Comparison of ENCODE assay signal across 15 cellular contexts in the genomic region with DNA sequence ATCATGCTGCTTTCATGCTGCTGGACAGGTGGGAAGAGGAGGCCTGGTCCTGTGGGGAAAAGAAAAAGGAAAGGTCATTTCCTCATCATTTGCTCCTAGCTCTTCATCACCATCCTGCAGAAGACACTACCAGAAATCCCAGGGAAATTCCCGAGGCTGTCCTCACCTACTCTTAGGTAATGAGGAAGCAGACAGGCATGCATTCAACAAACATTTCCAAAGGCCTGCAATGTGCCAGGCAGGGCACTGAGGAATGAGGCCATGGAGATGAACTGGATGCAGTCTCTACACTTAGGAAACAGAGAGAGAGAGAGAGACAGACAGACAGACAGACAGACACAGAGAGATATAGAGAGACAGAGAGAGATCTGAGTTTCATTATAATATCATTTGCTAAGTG.
DNase-seq lines count a peak whose midpoint lies in the region; FAIRE-seq and TF ChIP-seq lines count a peak whose summit lies in the region.
"Had no signal": no experiment of that assay in that cellular context is flagged by ENCODE, and none has a peak within 500 bp of the region (broad histone marks: within the 10 kb centered on the region; RNA-seq: fewer than 3 reads in every experiment).

No MANE protein-coding gene starts in this region.

- H3K36me3 ChIP-seq in CD4-positive, alpha-beta memory T cell (ENCODE audit: insufficient read depth, low read length): peaks cover 8% of the 10 kb centered on the region
- peaks cover 1% of the 10 kb centered on the region for H3K36me3 ChIP-seq in bronchial epithelial cell (ENCODE audit: control insufficient read depth, insufficient read depth, low read length)
- peaks cover 0 to 11% (median 0%) of the 10 kb centered on the region in 4 donors for H3K36me3 ChIP-seq in sigmoid colon

- H3K4me1 Mint-ChIP-seq in CD4-positive, alpha-beta memory T cell: peaks cover 32 to 57% (median 39%) of the 10 kb centered on the region in 4 donors
- H3K4me1 Mint-ChIP-seq: B cell had no signal

- CTCF ChIA-PET in CD4-positive, alpha-beta memory T cell (lab: Charles Lee; ENCODE audit: partially characterized antibody): interaction anchor here (1.7 kb wide), 1 partner anchor 247 kb away, joined by 10 read pairs; no protein-coding TSS in a partner anchor

- 24 to 75% methylated on average over 1 of the region's 1 CpG for WGBS in sigmoid colon, 2 donors

- H3K9me3 Mint-ChIP-seq in CD4-positive, alpha-beta memory T cell: no peaks in the 10 kb centered on the region

- H3K27me3 ChIP-seq in CD4-positive, alpha-beta memory T cell (ENCODE audit: insufficient read depth, low read length): no peaks in the 10 kb centered on the region
- H3K27me3 ChIP-seq in bronchial epithelial cell (ENCODE audit: control insufficient read depth, insufficient read depth, low read length): no peaks in the 10 kb centered on the region
- H3K27me3 ChIP-seq in sigmoid colon: no peaks in the 10 kb centered on the region
- H3K27me3 ChIP-seq: SJSA1 had no signal

- no peaks in the 10 kb centered on the region for H3K27me3 Mint-ChIP-seq in CD4-positive, alpha-beta memory T cell
- H3K27me3 Mint-ChIP-seq: B cell had no signal

- TF ChIP-seq POLR2A in sigmoid colon (IDR thresholded peaks at IDR 0.05): no peak

- intact Hi-C loops in CD4-positive, alpha-beta memory T cell (cut with micrococcal nuclease): no loop called here
- intact Hi-C loops in sigmoid colon (cut with DNase I): no loop called here

- no peak for FAIRE-seq in bronchial epithelial cell (lab: Jason Lieb, UNC)
- FAIRE-seq: GM12878 had no signal

- no peak for TF ChIP-seq EP300 in sigmoid colon (IDR thresholded peaks at IDR 0.05)

- POLR2A ChIA-PET in CD4-positive, alpha-beta memory T cell (lab: Charles Lee; ENCODE audit: partially characterized antibody): no interaction called here

- peak overlapping the region in 5 of 7 donors; percentile 1 to 76 (median 35) for H3K27ac Mint-ChIP-seq in CD4-positive, alpha-beta memory T cell
- H3K27ac Mint-ChIP-seq: B cell had no signal

- TF ChIP-seq CTCF in bronchial epithelial cell (IDR thresholded peaks at IDR 0.05; ENCODE audit: insufficient read depth, low read length, severe bottlenecking): no peak
- TF ChIP-seq CTCF in sigmoid colon (IDR thresholded peaks at IDR 0.05): no peak

- H3K36me3 Mint-ChIP-seq in CD4-positive, alpha-beta memory T cell: peaks cover 33 to 34% of the 10 kb centered on the region in 2 donors

- no peak for DNase-seq in CD4-positive, alpha-beta memory T cell
- DNase-seq in EH (ENCODE audit: low read depth): peak; percentile 32
- peak; percentile 86 for DNase-seq in bronchial epithelial cell (ENCODE audit: low read depth)
- DNase-seq in kidney glomerular epithelial cell (lab: John Stamatoyannopoulos, UW): peak; percentile 41
- no peak for DNase-seq in sigmoid colon
- no peak for DNase-seq in NCI-H1092 (lab: John Stamatoyannopoulos, UW)
- DNase-seq in hypothalamus (lab: John Stamatoyannopoulos, UW): no peak
- DNase-seq: ACHN, MV-4-11, NCI-H1436, NCI-H2081, NCI-H524 had no signal

- no peak overlapping the region for H3K4me3 Mint-ChIP-seq in CD4-positive, alpha-beta memory T cell
- H3K4me3 Mint-ChIP-seq: B cell had no signal

- H3K9me3 ChIP-seq in CD4-positive, alpha-beta memory T cell (ENCODE audit: control insufficient read depth in 1 of 2, low read length in 2 of 2): no peaks in the 10 kb centered on the region
- H3K9me3 ChIP-seq in sigmoid colon: no peaks in the 10 kb centered on the region
- H3K9me3 ChIP-seq: SJSA1 had no signal

- H3K4me3 ChIP-seq in CD4-positive, alpha-beta memory T cell (ENCODE audit: low read length in 2 of 2): no peak overlapping the region
- H3K4me3 ChIP-seq in bronchial epithelial cell (ENCODE audit: low read depth, low read length) (no peak overlapping the region), sigmoid colon (no peak overlapping the region)
- H3K4me3 ChIP-seq: GM12878, SJSA1 had no signal

- H3K27ac ChIP-seq in CD4-positive, alpha-beta memory T cell (ENCODE audit: low read depth, low read length): no peak overlapping the region
- H3K27ac ChIP-seq in sigmoid colon: no peak overlapping the region
- H3K27ac ChIP-seq: SJSA1 had no signal

- peaks cover 35% of the 10 kb centered on the region for H3K4me1 ChIP-seq in CD4-positive, alpha-beta memory T cell (ENCODE audit: insufficient read depth, low read length)
- H3K4me1 ChIP-seq in sigmoid colon: peaks cover 0 to 8% (median 0%) of the 10 kb centered on the region in 4 donors

Comparison
In these comparisons a context has a peak if more than half of its experiments do, and no peak if none do; other contexts are left out.
1. DNase-seq: peak in EH (single experiment), bronchial epithelial cell (single experiment) and kidney glomerular epithelial cell (single experiment); none in CD4-positive, alpha-beta memory T cell (0 of 5), sigmoid colon (single experiment), NCI-H1092 (single experiment) and hypothalamus (0 of 51).